ENCODE assay signal across 1 cellular context in genomic region chr17:6463616-6464445, GRCh38.
TF ChIP-seq lines count a peak whose summit lies in the region.

No MANE protein-coding gene starts in this region.

TF ChIP-seq in H1, 55 proteins besides CTCF, POLR2A, EP300 and RAD21:
- TF ChIP-seq RNF2 (IDR thresholded peaks at IDR 0.05; ENCODE audit: borderline replicate concordance, low read depth, low read length, missing control alignments, poor library complexity, severe bottlenecking): no peak
- no peak for TF ChIP-seq POLR2AphosphoS5 (IDR thresholded peaks at IDR 0.05; ENCODE audit: low read depth, low read length)
- TF ChIP-seq RXRA (IDR thresholded peaks at IDR 0.05; ENCODE audit: insufficient read depth, low read depth, low read length): no peak
- TF ChIP-seq RBBP5 (IDR thresholded peaks at IDR 0.05; ENCODE audit: borderline replicate concordance, low read depth, low read length): no peak
- TF ChIP-seq POU5F1 (IDR thresholded peaks at IDR 0.05; ENCODE audit: low read depth, low read length): no peak
- TF ChIP-seq TCF12 (IDR thresholded peaks at IDR 0.05; ENCODE audit: low read depth, low read length): no peak
- TF ChIP-seq CHD2 (IDR thresholded peaks at IDR 0.05; ENCODE audit: low read length): no peak
- no peak for TF ChIP-seq SUZ12 (IDR thresholded peaks at IDR 0.05; ENCODE audit: low read length)
